ENCODE assay signal across 9 cellular contexts in genomic region chr1:2239384-2239985, GRCh38. TPM values are rescaled to one million over a fixed set of nuclear protein-coding genes. Genes with fewer than 3 reads are reported as not detected.
DNase-seq lines count a peak whose midpoint lies in the region; TF ChIP-seq lines count a peak whose summit lies in the region.
"Had no signal": no experiment of that assay in that cellular context is flagged by ENCODE, and none has a peak within 500 bp of the region (broad histone marks: within the 10 kb centered on the region; RNA-seq: fewer than 3 reads in every experiment).

No MANE protein-coding gene starts in this region.

- H3K4me3 ChIP-seq in HUES6 (ENCODE audit: low read depth, low read length) (no peak overlapping the region), esophagus muscularis mucosa (peak overlapping the region; percentile 17 to 43 (median 34)), trophoblast cell (ENCODE audit: low read depth, low read length) (no peak overlapping the region)

- H2BK120ac ChIP-seq in trophoblast cell (ENCODE audit: insufficient read depth, low read length, poor library complexity) = no peak overlapping the region

- no peak overlapping the region for H4K91ac ChIP-seq in trophoblast cell (ENCODE audit: low read depth, low read length)

- intact Hi-C loops in esophagus muscularis mucosa (cut with DNase I) = loop anchor here (5.0 kb wide), 1 partner anchor 73 kb away; no protein-coding TSS in a partner anchor
- intact Hi-C loops in activated T-helper 1 cell treated with anti-CD3 and anti-CD28 coated beads, Interleukin-12 subunit alpha, Interleukin-12 subunit beta, Interleukin-2, Interleukin-4 antibody, amounts not matched to agents 30 ng/mL and 10 ng/mL and 1 ng/mL, durations not matched to agents 14 hours and 24 hours and 36 hours (cut with micrococcal nuclease) = loop anchor here (10.0 kb wide), 1 partner anchor 285 kb away; the partner anchor contains the start of gene PANK4

- TF ChIP-seq CTCF in C4-2B (conservative IDR thresholded peaks at IDR 0.05) = no peak
- TF ChIP-seq CTCF in esophagus muscularis mucosa (IDR thresholded peaks at IDR 0.05) = no peak

- H3K36me3 Mint-ChIP-seq in activated T-helper 1 cell treated with anti-CD3 and anti-CD28 coated beads, Interleukin-12 subunit alpha, Interleukin-12 subunit beta, Interleukin-2, Interleukin-4 antibody, amounts not matched to agents 30 ng/mL and 10 ng/mL and 1 ng/mL, durations not matched to agents 14 hours and 24 hours and 36 hours (ENCODE audit: low read depth) = peaks cover 20% of the 10 kb centered on the region

- 71% methylated on average over 22 of the region's 30 CpGs for WGBS in esophagus muscularis mucosa
- WGBS in trophoblast cell (ENCODE audit: extremely low coverage, insufficient coverage, insufficient read length) = no CpG with 5 or more reads among the region's 30 CpGs

- no peak overlapping the region for H2BK12ac ChIP-seq in trophoblast cell (ENCODE audit: low read length)

- no peaks in the 10 kb centered on the region for H3K27me3 Mint-ChIP-seq in activated T-helper 1 cell treated with anti-CD3 and anti-CD28 coated beads, Interleukin-12 subunit alpha, Interleukin-12 subunit beta, Interleukin-2, Interleukin-4 antibody, amounts not matched to agents 30 ng/mL and 10 ng/mL and 1 ng/mL, durations not matched to agents 14 hours and 24 hours and 36 hours (ENCODE audit: insufficient read depth)

- H4K12ac ChIP-seq in trophoblast cell (ENCODE audit: low read depth, low read length) = no peak overlapping the region

- H3K9me3 ChIP-seq in HUES6 (ENCODE audit: control insufficient read depth, insufficient read depth, low read depth, low read length) = no peaks in the 10 kb centered on the region
- no peaks in the 10 kb centered on the region for H3K9me3 ChIP-seq in esophagus muscularis mucosa
- H3K9me3 ChIP-seq in trophoblast cell (ENCODE audit: insufficient read depth, low read depth, low read length) = no peaks in the 10 kb centered on the region

- peaks cover 47% of the 10 kb centered on the region for H3K4me1 Mint-ChIP-seq in activated T-helper 1 cell treated with anti-CD3 and anti-CD28 coated beads, Interleukin-12 subunit alpha, Interleukin-12 subunit beta, Interleukin-2, Interleukin-4 antibody, amounts not matched to agents 30 ng/mL and 10 ng/mL and 1 ng/mL, durations not matched to agents 14 hours and 24 hours and 36 hours (ENCODE audit: low read depth)

- H3K79me1 ChIP-seq in trophoblast cell (ENCODE audit: low read length) = peaks cover 2% of the 10 kb centered on the region

- TF ChIP-seq POLR2A in esophagus muscularis mucosa (IDR thresholded peaks at IDR 0.05; ENCODE audit: low read depth) = no peak

- H3K36me3 ChIP-seq in HUES6 (ENCODE audit: control insufficient read depth, insufficient read depth, low read length) (peaks cover 21% of the 10 kb centered on the region), esophagus muscularis mucosa (peaks cover 0 to 9% (median 7%) of the 10 kb centered on the region in 4 donors), trophoblast cell (ENCODE audit: control insufficient read depth in 1 of 2, insufficient read depth in 2 of 2, low read length in 2 of 2) (peaks cover 34 to 44% of the 10 kb centered on the region in 2 experiments)

- no peak overlapping the region for H3K9ac ChIP-seq in HUES6 (ENCODE audit: low read length)
- no peak overlapping the region for H3K9ac ChIP-seq in trophoblast cell (ENCODE audit: low read length)

- H3K27ac ChIP-seq in C4-2B (peak overlapping the region; percentile 43), HUES6 (ENCODE audit: low read depth, low read length) (peak overlapping the region; percentile 37; the same call in 1 of the 2 replicates), esophagus muscularis mucosa (replicated peaks in 1 of 4) (peak overlapping the region; percentile 80 to 93 (median 90)), trophoblast cell (ENCODE audit: low read depth, low read length) (no peak overlapping the region)

- peak overlapping the region; percentile 5 for H3K18ac ChIP-seq in trophoblast cell (ENCODE audit: low read length)

- DNase-seq in esophagus muscularis mucosa (ENCODE audit: extremely low spot score) = no peak
- no peak for DNase-seq in trophoblast cell
- DNase-seq in kidney tubule cell (ENCODE audit: low spot score) = no peak
- no peak for DNase-seq in KG1 (lab: John Stamatoyannopoulos, UW)
- DNase-seq in activated T-helper 1 cell treated with anti-CD3 and anti-CD28 coated beads, Interleukin-12 subunit alpha, Interleukin-12 subunit beta, Interleukin-2, Interleukin-4 antibody, amounts not matched to agents 30 ng/mL and 10 ng/mL and 1 ng/mL, durations not matched to agents 14 hours and 24 hours and 36 hours (ENCODE audit: low spot score) = no peak
- DNase-seq in activated CD4-positive, CD25-positive, alpha-beta regulatory T cell (lab: John Stamatoyannopoulos, UW) = no peak
- DNase-seq: NCI-H2029 treated with DMSO at 0.1 percent for 48 hours had no signal

- H2BK5ac ChIP-seq in trophoblast cell (ENCODE audit: low read depth, low read length, poor library complexity) = no peak overlapping the region

- H3K4me2 ChIP-seq in trophoblast cell (ENCODE audit: low read length) = no peak overlapping the region

- H3K14ac ChIP-seq in trophoblast cell (ENCODE audit: low read length) = no peak overlapping the region

- peaks cover 67% of the 10 kb centered on the region for H3K79me2 ChIP-seq in trophoblast cell (ENCODE audit: control insufficient read depth, insufficient read depth, low read length, poor library complexity)

- peak overlapping the region; percentile 86 for H3K4ac ChIP-seq in trophoblast cell (ENCODE audit: low read depth, low read length)

- H3K27ac Mint-ChIP-seq in activated T-helper 1 cell treated with anti-CD3 and anti-CD28 coated beads, Interleukin-12 subunit alpha, Interleukin-12 subunit beta, Interleukin-2, Interleukin-4 antibody, amounts not matched to agents 30 ng/mL and 10 ng/mL and 1 ng/mL, durations not matched to agents 14 hours and 24 hours and 36 hours = no peak overlapping the region

- TF ChIP-seq EP300 in esophagus muscularis mucosa (IDR thresholded peaks at IDR 0.05) = no peak

- H2AK5ac ChIP-seq in trophoblast cell (ENCODE audit: low read length) = no peak overlapping the region

- peak overlapping the region; percentile 13 for H2AFZ ChIP-seq in trophoblast cell (ENCODE audit: insufficient read depth, low read length, poor library complexity)

- H3K4me1 ChIP-seq in HUES6 (ENCODE audit: control insufficient read depth, insufficient read depth, low read length) (peaks cover 29% of the 10 kb centered on the region), esophagus muscularis mucosa (peaks cover 97 to 100% (median 99%) of the 10 kb centered on the region in 4 donors), trophoblast cell (ENCODE audit: control insufficient read depth in 1 of 2, insufficient read depth in 2 of 2, low read length in 2 of 2) (peaks cover 12 to 16% of the 10 kb centered on the region in 2 experiments)

- H3K27me3 ChIP-seq in HUES6 (ENCODE audit: control insufficient read depth, insufficient read depth, low read length) (no peaks in the 10 kb centered on the region), esophagus muscularis mucosa (no peaks in the 10 kb centered on the region), trophoblast cell (ENCODE audit: insufficient read depth, low read length) (no peaks in the 10 kb centered on the region)

- H3K9me3 Mint-ChIP-seq in activated T-helper 1 cell treated with anti-CD3 and anti-CD28 coated beads, Interleukin-12 subunit alpha, Interleukin-12 subunit beta, Interleukin-2, Interleukin-4 antibody, amounts not matched to agents 30 ng/mL and 10 ng/mL and 1 ng/mL, durations not matched to agents 14 hours and 24 hours and 36 hours = no peaks in the 10 kb centered on the region

- no peak overlapping the region for H3K23ac ChIP-seq in trophoblast cell (ENCODE audit: low read length)

- no peak overlapping the region for H3K4me3 Mint-ChIP-seq in activated T-helper 1 cell treated with anti-CD3 and anti-CD28 coated beads, Interleukin-12 subunit alpha, Interleukin-12 subunit beta, Interleukin-2, Interleukin-4 antibody, amounts not matched to agents 30 ng/mL and 10 ng/mL and 1 ng/mL, durations not matched to agents 14 hours and 24 hours and 36 hours

- no peak overlapping the region for H4K8ac ChIP-seq in trophoblast cell (ENCODE audit: low read depth, low read length)

RNA-seq across cellular contexts. Expression of gene SKI, which starts 11.4 kb away (rescaled TPM):
- total RNA-seq in esophagus muscularis mucosa = 100 to 1,000 TPM in 2 of 4 donors, 10 to 100 TPM in 2; 70.1 to 190 (median 124) TPM
- 73.3 and 73.7 TPM in 2 replicates for polyA plus RNA-seq in trophoblast cell (2013)
- 38.3 and 44.5 TPM in 2 replicates for total RNA-seq in activated T-helper 1 cell treated with anti-CD3 and anti-CD28 coated beads, Interleukin-12 subunit alpha, Interleukin-12 subunit beta, Interleukin-2, Interleukin-4 antibody, amounts not matched to agents 30 ng/mL and 10 ng/mL and 1 ng/mL, durations not matched to agents 14 hours and 24 hours and 36 hours

RNA-seq across cellular contexts. Expression of gene FAAP20, which starts 44.9 kb away (rescaled TPM):
- total RNA-seq in esophagus muscularis mucosa = 10 to 100 TPM; 37.9 to 81.7 (median 55.7) TPM
- 85.8 and 86.1 TPM in 2 replicates for polyA plus RNA-seq in trophoblast cell (2013)
- total RNA-seq in activated T-helper 1 cell treated with anti-CD3 and anti-CD28 coated beads, Interleukin-12 subunit alpha, Interleukin-12 subunit beta, Interleukin-2, Interleukin-4 antibody, amounts not matched to agents 30 ng/mL and 10 ng/mL and 1 ng/mL, durations not matched to agents 14 hours and 24 hours and 36 hours = 50.3 and 50.5 TPM in 2 replicates

Comparison
In these comparisons a context has a peak if more than half of its experiments do, and no peak if none do; other contexts are left out.
1. H3K4me3 ChIP-seq: peak in esophagus muscularis mucosa (4 of 4); none in HUES6 (single experiment) and trophoblast cell (single experiment).